In the genomic region with DNA sequence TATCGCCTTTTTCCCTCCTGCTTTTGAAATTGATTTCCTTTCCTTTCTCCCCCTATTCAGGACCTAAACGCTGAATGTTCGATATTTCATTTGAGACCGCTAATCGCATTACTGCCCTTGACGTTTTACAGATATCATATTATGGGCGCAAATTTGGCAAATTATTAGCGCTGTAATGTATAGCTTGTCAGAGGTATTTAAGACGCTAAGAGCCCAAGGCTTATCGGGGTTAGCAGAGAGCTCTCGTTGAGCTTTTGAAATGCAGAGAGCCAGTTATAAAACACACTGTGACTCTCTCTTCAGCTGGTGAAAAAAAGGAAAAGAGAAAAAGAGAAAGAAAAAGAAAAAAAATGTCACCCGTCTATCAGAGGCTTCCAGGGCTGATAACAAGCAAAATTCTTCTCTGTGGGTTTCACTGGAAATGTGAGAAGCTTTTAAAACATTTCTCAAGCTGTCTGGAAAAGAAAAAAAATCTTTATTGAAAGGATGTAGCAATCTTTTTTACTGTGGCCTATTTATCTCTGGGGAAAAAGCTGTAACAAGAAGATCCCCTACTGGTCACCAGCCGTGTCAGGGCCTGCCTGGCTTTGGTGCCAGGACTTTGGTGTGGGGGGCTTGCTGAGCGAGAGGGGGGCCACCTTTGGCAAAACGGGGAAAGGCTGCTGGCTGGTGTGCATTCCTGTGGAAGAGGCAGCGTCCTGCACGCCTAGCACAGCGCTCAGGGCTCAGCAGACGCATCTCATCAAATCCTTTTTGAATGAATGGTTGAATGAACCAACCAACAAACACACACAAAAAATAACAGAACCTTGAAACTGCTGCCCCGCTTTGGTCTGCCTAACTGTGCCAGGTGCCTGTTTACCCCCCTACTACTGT, we compare ENCODE assay signal across 1 cellular context.
TF ChIP-seq lines count a peak whose summit lies in the region.

No MANE protein-coding gene starts in this region.

TF ChIP-seq in neural cell, 6 proteins besides CTCF, POLR2A, EP300 and RAD21:
- TF ChIP-seq POLR2AphosphoS5 (IDR thresholded peaks at IDR 0.05) = no peak
- no peak for TF ChIP-seq EZH2 (IDR thresholded peaks at IDR 0.05; ENCODE audit: borderline replicate concordance, insufficient read depth, low read length, poor library complexity, severe bottlenecking)
- TF ChIP-seq SMC3 (conservative IDR thresholded peaks at IDR 0.05; ENCODE audit: poor library complexity) = no peak
- no peak for TF ChIP-seq TAF1 (IDR thresholded peaks at IDR 0.05; ENCODE audit: low read depth)
- no peak for TF ChIP-seq MXI1 (conservative IDR thresholded peaks at IDR 0.05; ENCODE audit: poor library complexity, severe bottlenecking)
- TF ChIP-seq, protein P1, sequence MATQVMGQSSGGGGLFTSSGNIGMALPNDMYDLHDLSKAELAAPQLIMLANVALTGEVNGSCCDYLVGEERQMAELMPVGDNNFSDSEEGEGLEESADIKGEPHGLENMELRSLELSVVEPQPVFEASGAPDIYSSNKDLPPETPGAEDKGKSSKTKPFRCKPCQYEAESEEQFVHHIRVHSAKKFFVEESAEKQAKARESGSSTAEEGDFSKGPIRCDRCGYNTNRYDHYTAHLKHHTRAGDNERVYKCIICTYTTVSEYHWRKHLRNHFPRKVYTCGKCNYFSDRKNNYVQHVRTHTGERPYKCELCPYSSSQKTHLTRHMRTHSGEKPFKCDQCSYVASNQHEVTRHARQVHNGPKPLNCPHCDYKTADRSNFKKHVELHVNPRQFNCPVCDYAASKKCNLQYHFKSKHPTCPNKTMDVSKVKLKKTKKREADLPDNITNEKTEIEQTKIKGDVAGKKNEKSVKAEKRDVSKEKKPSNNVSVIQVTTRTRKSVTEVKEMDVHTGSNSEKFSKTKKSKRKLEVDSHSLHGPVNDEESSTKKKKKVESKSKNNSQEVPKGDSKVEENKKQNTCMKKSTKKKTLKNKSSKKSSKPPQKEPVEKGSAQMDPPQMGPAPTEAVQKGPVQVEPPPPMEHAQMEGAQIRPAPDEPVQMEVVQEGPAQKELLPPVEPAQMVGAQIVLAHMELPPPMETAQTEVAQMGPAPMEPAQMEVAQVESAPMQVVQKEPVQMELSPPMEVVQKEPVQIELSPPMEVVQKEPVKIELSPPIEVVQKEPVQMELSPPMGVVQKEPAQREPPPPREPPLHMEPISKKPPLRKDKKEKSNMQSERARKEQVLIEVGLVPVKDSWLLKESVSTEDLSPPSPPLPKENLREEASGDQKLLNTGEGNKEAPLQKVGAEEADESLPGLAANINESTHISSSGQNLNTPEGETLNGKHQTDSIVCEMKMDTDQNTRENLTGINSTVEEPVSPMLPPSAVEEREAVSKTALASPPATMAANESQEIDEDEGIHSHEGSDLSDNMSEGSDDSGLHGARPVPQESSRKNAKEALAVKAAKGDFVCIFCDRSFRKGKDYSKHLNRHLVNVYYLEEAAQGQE (IDR thresholded peaks at IDR 0.05; ENCODE audit: borderline replicate concordance) = no peak
